ENCODE assay signal across 10 cellular contexts in genomic region chr2:43171789-43172188, GRCh38. TPM values are rescaled to one million over a fixed set of nuclear protein-coding genes. Genes with fewer than 3 reads are reported as not detected.
DNase-seq lines count a peak whose midpoint lies in the region; ATAC-seq and TF ChIP-seq lines count a peak whose summit lies in the region.
"Had no signal": no experiment of that assay in that cellular context is flagged by ENCODE, and none has a peak within 500 bp of the region (broad histone marks: within the 10 kb centered on the region; RNA-seq: fewer than 3 reads in every experiment).

No MANE protein-coding gene starts in this region.

- ATAC-seq in GM21390 (IDR thresholded peaks at IDR 0.05; ENCODE audit: unreplicated experiment), result no peak
- no peak for ATAC-seq in HG02623 (IDR thresholded peaks at IDR 0.05; ENCODE audit: unreplicated experiment)

- H3K4me3 ChIP-seq in NT2/D1 (ENCODE audit: insufficient read length, low read depth), result no peak overlapping the region
- H3K4me3 ChIP-seq in osteoblast (ENCODE audit: insufficient read depth, low read length), result no peak overlapping the region

- no peaks in the 10 kb centered on the region for H3K36me3 ChIP-seq in NT2/D1 (ENCODE audit: insufficient read depth, insufficient read length, low read length)
- H3K36me3 ChIP-seq in osteoblast (ENCODE audit: insufficient read depth, low read length), result no peaks in the 10 kb centered on the region

- H3K79me2 ChIP-seq in osteoblast (ENCODE audit: insufficient read depth, low read length), result no peaks in the 10 kb centered on the region

- no peak overlapping the region for H3K27ac ChIP-seq in osteoblast (ENCODE audit: low read depth, low read length)
- H3K27ac ChIP-seq: 22Rv1 had no signal

- peak; percentile 65 for DNase-seq in DMS 273 (lab: John Stamatoyannopoulos, UW; ENCODE audit: unreplicated experiment)
- no peak for DNase-seq in DMS 273 treated with DMSO at 0.1 percent for 48 hours (lab: John Stamatoyannopoulos, UW)
- no peak for DNase-seq in NT2/D1 (ENCODE audit: low read depth, low spot score)
- peak; percentile 75 for DNase-seq in dermis blood vessel endothelial cell
- peak; percentile 82 for DNase-seq in osteoblast (ENCODE audit: insufficient read length, low spot score, missing footprints)
- DNase-seq in NCI-H128 (lab: John Stamatoyannopoulos, UW; ENCODE audit: unreplicated experiment), result no peak
- DNase-seq: foreskin melanocyte had no signal

- H3K9ac ChIP-seq in NT2/D1 (ENCODE audit: insufficient read length, low read depth), result peak overlapping the region; percentile 9

- no peak overlapping the region for H2AFZ ChIP-seq in osteoblast (ENCODE audit: low read length)

- peaks cover 38% of the 10 kb centered on the region for H3K9me3 ChIP-seq in NT2/D1 (ENCODE audit: insufficient read depth, low read length)
- peaks cover 10% of the 10 kb centered on the region for H3K9me3 ChIP-seq in osteoblast (ENCODE audit: low read depth, low read length)

- no peak overlapping the region for H3K4me2 ChIP-seq in osteoblast (ENCODE audit: insufficient read depth, low read length)

- no peak for TF ChIP-seq CTCF in osteoblast (IDR thresholded peaks at IDR 0.05; ENCODE audit: extremely low read depth, low read depth, low read length)

- H4K20me1 ChIP-seq in osteoblast (ENCODE audit: insufficient read depth, low read length), result no peaks in the 10 kb centered on the region

- H3K27me3 ChIP-seq in NT2/D1 (ENCODE audit: insufficient read depth, insufficient read length), result no peaks in the 10 kb centered on the region
- no peaks in the 10 kb centered on the region for H3K27me3 ChIP-seq in osteoblast (ENCODE audit: insufficient read depth, low read length)

- peaks cover 11% of the 10 kb centered on the region for H3K4me1 ChIP-seq in NT2/D1 (ENCODE audit: insufficient read depth, insufficient read length)
- peaks cover 14% of the 10 kb centered on the region for H3K4me1 ChIP-seq in osteoblast (ENCODE audit: insufficient read depth, low read length)

RNA-seq across cellular contexts. Expression of gene ZFP36L2, which starts 54.6 kb away (rescaled TPM):
- 13.1 and 30.7 TPM in 2 replicates for total RNA-seq in dermis blood vessel endothelial cell
- total RNA-seq in osteoblast, result 14.7 and 15.6 TPM in 2 replicates

Comparison
In these comparisons a context has a peak if more than half of its experiments do, and no peak if none do; other contexts are left out.
1. DNase-seq: peak in DMS 273 (single experiment), dermis blood vessel endothelial cell (single experiment) and osteoblast (single experiment); none in DMS 273 treated with DMSO at 0.1 percent for 48 hours (single experiment), NT2/D1 (single experiment) and NCI-H128 (single experiment).